20 cellular contexts compared by ENCODE assay signal in genomic region chr17:72099919-72100318, GRCh38. TPM values are rescaled to one million over a fixed set of nuclear protein-coding genes. Genes with fewer than 3 reads are reported as not detected.
DNase-seq lines count a peak whose midpoint lies in the region; ATAC-seq and TF ChIP-seq lines count a peak whose summit lies in the region.
"Had no signal": no experiment of that assay in that cellular context is flagged by ENCODE, and none has a peak within 500 bp of the region (broad histone marks: within the 10 kb centered on the region; RNA-seq: fewer than 3 reads in every experiment).

No MANE protein-coding gene starts in this region.

- H3K27ac ChIP-seq in GM23248, result no peak overlapping the region
- no peak overlapping the region for H3K27ac ChIP-seq in naive thymus-derived CD4-positive, alpha-beta T cell (ENCODE audit: low read depth, low read length)
- H3K27ac ChIP-seq: 22Rv1 had no signal

- TF ChIP-seq CTCF in epithelial cell of esophagus (IDR thresholded peaks at IDR 0.05; ENCODE audit: insufficient read depth, low read depth, low read length, missing control alignments) (no peak), omental fat pad (IDR thresholded peaks at IDR 0.05) (no peak)

- H3F3A ChIP-seq in GM23248 (ENCODE audit: insufficient read depth), result no peaks in the 10 kb centered on the region

- intact Hi-C loops in naive thymus-derived CD4-positive, alpha-beta T cell (cut with micrococcal nuclease), result no loop called here

- no peak overlapping the region for H3K4me3 ChIP-seq in GM23248
- H3K4me3 ChIP-seq in MG63, result no peak overlapping the region
- H3K4me3 ChIP-seq in epithelial cell of esophagus (ENCODE audit: low read length), result no peak overlapping the region
- H3K4me3 ChIP-seq in naive thymus-derived CD4-positive, alpha-beta T cell (ENCODE audit: low read length), result no peak overlapping the region
- H3K4me3 ChIP-seq: GM12878, K562 had no signal

- ATAC-seq in omental fat pad (ENCODE audit: low FRiP score), result no peak
- ATAC-seq in naive thymus-derived CD4-positive, alpha-beta T cell, result no peak
- ATAC-seq: GM12878, K562, SK-N-SH treated with all-trans-retinoic acid at 6 μM for 48 hours had no signal

- H3K9me3 Mint-ChIP-seq in naive thymus-derived CD4-positive, alpha-beta T cell, result peaks cover 0 to 19% (median 5%) of the 10 kb centered on the region in 11 donors

- no peaks in the 10 kb centered on the region for H3K9me2 ChIP-seq in GM23248 (ENCODE audit: insufficient read depth)

- peak overlapping the region; percentile 25 for H3K4me2 ChIP-seq in GM23248 (ENCODE audit: unreplicated experiment)

- H3K27ac Mint-ChIP-seq in naive thymus-derived CD4-positive, alpha-beta T cell, result no peak overlapping the region
- H3K27ac Mint-ChIP-seq: CD4-positive, CD25-positive, alpha-beta regulatory T cell had no signal

- POLR2A ChIA-PET in HEK293T (lab: Yijun Ruan, JAX), result no interaction called here
- POLR2A ChIA-PET in naive thymus-derived CD4-positive, alpha-beta T cell (lab: Charles Lee), result no interaction called here

- in situ Hi-C loops in GM23248 (cut with MboI), result loop anchor here (25.0 kb wide), 1 partner anchor 1338 kb away; no protein-coding TSS in a partner anchor

- no peaks in the 10 kb centered on the region for H4K20me1 ChIP-seq in GM23248 (ENCODE audit: insufficient read depth)

- H3K4me1 ChIP-seq in GM23248 (ENCODE audit: insufficient read depth), result peaks cover 10% of the 10 kb centered on the region; the same call in 1 of the 2 replicates
- no peaks in the 10 kb centered on the region for H3K4me1 ChIP-seq in naive thymus-derived CD4-positive, alpha-beta T cell (ENCODE audit: control insufficient read depth in 2 of 2, insufficient read depth in 2 of 2, low read length in 2 of 2)

- H3K27me3 ChIP-seq in GM23248 (replicated peaks; ENCODE audit: insufficient read depth) (no peaks in the 10 kb centered on the region), MG63 (no peaks in the 10 kb centered on the region)
- no peaks in the 10 kb centered on the region for H3K27me3 ChIP-seq in naive thymus-derived CD4-positive, alpha-beta T cell (ENCODE audit: control insufficient read depth in 2 of 2, insufficient read depth in 2 of 2, low read length in 2 of 2)

- H2AFZ ChIP-seq in GM23248, result no peak overlapping the region

- no peak overlapping the region for H3K9ac ChIP-seq in GM23248

- CTCF ChIA-PET in HEK293T (lab: Yijun Ruan, JAX), result no interaction called here
- CTCF ChIA-PET in naive thymus-derived CD4-positive, alpha-beta T cell (lab: Charles Lee), result no interaction called here

- H3K36me3 Mint-ChIP-seq in naive thymus-derived CD4-positive, alpha-beta T cell, result peaks cover 0 to 3% (median 0%) of the 10 kb centered on the region in 5 donors
- H3K36me3 Mint-ChIP-seq: CD4-positive, CD25-positive, alpha-beta regulatory T cell had no signal

- peak; percentile 12 for DNase-seq in A172 (ENCODE audit: low spot score)
- peak; percentile 80 for DNase-seq in GM23248
- DNase-seq in MG63, result peak; percentile 52
- peak; percentile 15 for DNase-seq in epithelial cell of esophagus (ENCODE audit: low read depth)
- no peak for DNase-seq in HEK293T (ENCODE audit: extremely low spot score)
- DNase-seq in omental fat pad (ENCODE audit: low spot score), result no peak
- no peak for DNase-seq in T-helper 2 cell
- no peak for DNase-seq in naive thymus-derived CD4-positive, alpha-beta T cell
- DNase-seq: CD4-positive, CD25-positive, alpha-beta regulatory T cell; GOT3; NCI-H1092; NCI-H1436; NCI-H1930; NCI-H510A; NCI-H748 treated with DMSO at 0.1 percent for 48 hours; SIG-M5 had no signal

- WGBS in GM23248 (ENCODE audit: low coverage in 1 of 2, low lambda C conversion rate in 2 of 2, missing lambda C conversion rate in 2 of 2), 2 experiments, result 33 to 34% methylated on average over 4 of the region's 4 CpGs

- H3K4me1 Mint-ChIP-seq in naive thymus-derived CD4-positive, alpha-beta T cell, result no peaks in the 10 kb centered on the region
- H3K4me1 Mint-ChIP-seq: CD4-positive, CD25-positive, alpha-beta regulatory T cell had no signal

- H3K9me3 ChIP-seq in GM23248 (ENCODE audit: low read depth), result no peaks in the 10 kb centered on the region
- no peaks in the 10 kb centered on the region for H3K9me3 ChIP-seq in MG63
- H3K9me3 ChIP-seq in naive thymus-derived CD4-positive, alpha-beta T cell (ENCODE audit: control insufficient read depth in 2 of 3, low read length in 3 of 3), result no peaks in the 10 kb centered on the region

- H3K36me3 ChIP-seq in GM23248 (ENCODE audit: low read depth) (no peaks in the 10 kb centered on the region), MG63 (no peaks in the 10 kb centered on the region)
- H3K36me3 ChIP-seq in naive thymus-derived CD4-positive, alpha-beta T cell (ENCODE audit: control insufficient read depth in 2 of 3, insufficient read depth in 3 of 3, low read length in 3 of 3), result no peaks in the 10 kb centered on the region

- H3K4me3 Mint-ChIP-seq in naive thymus-derived CD4-positive, alpha-beta T cell, result no peak overlapping the region
- H3K4me3 Mint-ChIP-seq: CD4-positive, CD25-positive, alpha-beta regulatory T cell had no signal

- peaks cover 0 to 28% (median 9%) of the 10 kb centered on the region in 5 donors for H3K27me3 Mint-ChIP-seq in naive thymus-derived CD4-positive, alpha-beta T cell

- H3K79me2 ChIP-seq in GM23248 (ENCODE audit: insufficient read depth), result no peaks in the 10 kb centered on the region

TF ChIP-seq in HEK293T, 16 proteins besides CTCF, POLR2A, EP300 and RAD21:
- TF ChIP-seq ELF4 (IDR thresholded peaks at IDR 0.05) (no peak), BHLHE40 (IDR thresholded peaks at IDR 0.05; ENCODE audit: borderline replicate concordance) (no peak), ZNF384 (IDR thresholded peaks at IDR 0.05) (no peak)
- TF ChIP-seq, protein P1, sequence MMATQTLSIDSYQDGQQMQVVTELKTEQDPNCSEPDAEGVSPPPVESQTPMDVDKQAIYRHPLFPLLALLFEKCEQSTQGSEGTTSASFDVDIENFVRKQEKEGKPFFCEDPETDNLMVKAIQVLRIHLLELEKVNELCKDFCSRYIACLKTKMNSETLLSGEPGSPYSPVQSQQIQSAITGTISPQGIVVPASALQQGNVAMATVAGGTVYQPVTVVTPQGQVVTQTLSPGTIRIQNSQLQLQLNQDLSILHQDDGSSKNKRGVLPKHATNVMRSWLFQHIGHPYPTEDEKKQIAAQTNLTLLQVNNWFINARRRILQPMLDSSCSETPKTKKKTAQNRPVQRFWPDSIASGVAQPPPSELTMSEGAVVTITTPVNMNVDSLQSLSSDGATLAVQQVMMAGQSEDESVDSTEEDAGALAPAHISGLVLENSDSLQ (IDR thresholded peaks at IDR 0.05), result no peak

RNA-seq across cellular contexts. Expression of gene SOX9, which starts 20.9 kb away (rescaled TPM):
- total RNA-seq in A172 (2014; rRNA removed; shearing (Covaris generic)), result 21.5 and 26.1 TPM in 2 replicates
- total RNA-seq in GM23248 (2014; rRNA removed; shearing (Covaris generic)), result 13.8 and 16.6 TPM in 2 replicates
- polyA plus RNA-seq in GM23248 (2016; fragmentation: Nextera tagmentation; extraction: Ambion mirVana), result 18.5 and 20.8 TPM in 2 replicates
- total RNA-seq in MG63 (2014; rRNA removed; shearing (Covaris generic); ENCODE audit: low replicate concordance), result 0.82 and 3.0 TPM in 2 replicates
- total RNA-seq in omental fat pad, result 1 to 10 TPM in 2 of 4 donors, under 1 TPM in 2; 0.50 to 7.9 (median 1.8) TPM
- total RNA-seq in naive thymus-derived CD4-positive, alpha-beta T cell, result not detected
- polyA plus RNA-seq in naive thymus-derived CD4-positive, alpha-beta T cell, result not detected
- total RNA-seq: CD4-positive, CD25-positive, alpha-beta regulatory T cell had no signal
- polyA plus RNA-seq: CD4-positive, CD25-positive, alpha-beta regulatory T cell; K562 had no signal

Comparison
In these comparisons a context has a peak if more than half of its experiments do, and no peak if none do; other contexts are left out.
1. DNase-seq: peak in A172 (single experiment), GM23248 (single experiment), MG63 (single experiment) and epithelial cell of esophagus (single experiment); none in HEK293T (single experiment), omental fat pad (single experiment), T-helper 2 cell (0 of 5) and naive thymus-derived CD4-positive, alpha-beta T cell (0 of 9).